ENCODE assay signal across 15 cellular contexts in genomic region chr10:113626809-113627370, GRCh38. TPM values are rescaled to one million over a fixed set of nuclear protein-coding genes. Genes with fewer than 3 reads are reported as not detected.
"Had no signal": no experiment of that assay in that cellular context is flagged by ENCODE, and none has a peak within 500 bp of the region (broad histone marks: within the 10 kb centered on the region; RNA-seq: fewer than 3 reads in every experiment).

No MANE protein-coding gene starts in this region.

- ATAC-seq: lower lobe of right lung; stimulated activated naive CD8-positive, alpha-beta T cell treated with anti-CD3 and anti-CD28 coated beads, Interleukin-15, Interleukin-2, amounts not matched to agents 100 U/mL and 50 U/mL, for 24 hours had no signal

- H3K36me3 Mint-ChIP-seq: immature natural killer cell, mesothelial cell of epicardium had no signal

- DNase-seq: activated CD4-positive, alpha-beta T cell treated with anti-CD3 and anti-CD28 coated beads, Interleukin-2, amount 10 ng/mL, durations not matched to agents 7 days and 5 days; activated CD4-positive, CD25-positive, alpha-beta regulatory T cell; activated naive CD4-positive, alpha-beta T cell treated with Interleukin-2 at 50 U/mL for 16 hours; aorta; immature natural killer cell; lower lobe of right lung; ovary; stimulated activated naive CD8-positive, alpha-beta T cell treated with anti-CD3 and anti-CD28 coated beads, Interleukin-15, Interleukin-2, amounts not matched to agents 100 U/mL and 50 U/mL, for 24 hours had no signal

- H3K4me3 Mint-ChIP-seq: activated CD4-positive, alpha-beta T cell treated with anti-CD3 and anti-CD28 coated beads, Interleukin-2, amount 10 ng/mL, durations not matched to agents 7 days and 5 days; immature natural killer cell; mesothelial cell of epicardium; neural crest cell had no signal

- H3K9me3 Mint-ChIP-seq: activated CD4-positive, alpha-beta T cell treated with anti-CD3 and anti-CD28 coated beads, Interleukin-2, amount 10 ng/mL, durations not matched to agents 7 days and 5 days; immature natural killer cell; mesothelial cell of epicardium had no signal

- H3K27ac Mint-ChIP-seq: activated CD4-positive, alpha-beta T cell treated with anti-CD3 and anti-CD28 coated beads, Interleukin-2, amount 10 ng/mL, durations not matched to agents 7 days and 5 days; immature natural killer cell; mesothelial cell of epicardium had no signal

- H3K4me3 ChIP-seq: lower lobe of right lung, ovary, SJSA1, smooth muscle cell, suprapubic skin had no signal

- H3K4me1 Mint-ChIP-seq: activated CD4-positive, alpha-beta T cell treated with anti-CD3 and anti-CD28 coated beads, Interleukin-2, amount 10 ng/mL, durations not matched to agents 7 days and 5 days; immature natural killer cell had no signal

RNA-seq across cellular contexts. Expression of gene NRAP, which starts 37.0 kb away (rescaled TPM):
- total RNA-seq: activated CD4-positive, alpha-beta T cell treated with anti-CD3 and anti-CD28 coated beads, Interleukin-2, amount 10 ng/mL, durations not matched to agents 7 days and 5 days; activated CD8-positive, alpha-beta memory T cell treated with anti-CD3 and anti-CD28 coated beads for 36 hours; aorta; glomerular endothelial cell; lower lobe of right lung; mesothelial cell of epicardium; neural crest cell; SJSA1; smooth muscle cell had no signal
